ENCODE assay signal across 17 cellular contexts in the genomic region with DNA sequence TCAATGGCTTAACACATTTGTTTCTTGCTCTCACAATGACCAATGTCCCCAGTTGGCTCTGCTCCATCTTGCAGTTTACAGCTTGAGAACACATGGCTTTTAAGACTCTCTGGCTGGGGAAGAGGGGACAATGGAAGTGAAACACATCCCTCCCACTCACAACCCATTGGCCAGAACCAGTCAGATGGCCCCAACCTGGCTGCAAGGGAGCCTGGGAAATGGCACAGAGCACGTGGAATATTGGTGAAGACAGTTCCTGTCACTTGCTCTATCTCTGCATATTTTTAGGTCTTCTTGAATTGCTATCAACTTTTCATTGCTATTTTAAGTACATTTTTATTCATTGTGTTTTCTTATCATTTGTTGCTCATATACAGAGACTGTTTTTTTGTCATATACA.
"Had no signal": no experiment of that assay in that cellular context is flagged by ENCODE, and none has a peak within 500 bp of the region (broad histone marks: within the 10 kb centered on the region; RNA-seq: fewer than 3 reads in every experiment).

No MANE protein-coding gene starts in this region.

- H3K9me3 ChIP-seq: tibial nerve, uterus had no signal

- ATAC-seq: activated CD4-positive, CD25-positive, alpha-beta regulatory T cell treated with anti-CD3 and anti-CD28 coated beads, Interleukin-2, amount 50 U/mL, for 24 hours; activated CD8-positive, alpha-beta T cell treated with anti-CD3 and anti-CD28 coated beads, Interleukin-2, amount 10 ng/mL, durations not matched to agents 7 days and 5 days; left ventricle myocardium superior had no signal

- DNase-seq: activated CD4-positive, alpha-beta T cell treated with anti-CD3 and anti-CD28 coated beads, Interleukin-2, amount 10 ng/mL, durations not matched to agents 7 days and 5 days; activated CD8-positive, alpha-beta T cell treated with anti-CD3 and anti-CD28 coated beads, Interleukin-2, amount 10 ng/mL, durations not matched to agents 7 days and 5 days; activated naive CD4-positive, alpha-beta T cell treated with Interleukin-2 at 50 U/mL for 16 hours; activated T-cell treated with anti-CD3 and anti-CD28 coated beads, Interleukin-2, amount 50 U/mL, for 24 hours; anterior cingulate cortex; caudate nucleus; dorsolateral prefrontal cortex; erythroblast; foreskin melanocyte; glutamatergic neuron; hypothalamus; left ventricle myocardium superior; occipital lobe; T1000; uterus had no signal

- H3K27me3 ChIP-seq: tibial nerve, uterus had no signal

- H3K27ac ChIP-seq: dorsolateral prefrontal cortex, tibial nerve, uterus had no signal

- H3K4me3 ChIP-seq: dorsolateral prefrontal cortex, tibial nerve, uterus had no signal

- H3K36me3 ChIP-seq: tibial nerve, uterus had no signal

- H3K4me1 ChIP-seq: tibial nerve, uterus had no signal
